ENCODE assay signal across 9 cellular contexts in the genomic region with DNA sequence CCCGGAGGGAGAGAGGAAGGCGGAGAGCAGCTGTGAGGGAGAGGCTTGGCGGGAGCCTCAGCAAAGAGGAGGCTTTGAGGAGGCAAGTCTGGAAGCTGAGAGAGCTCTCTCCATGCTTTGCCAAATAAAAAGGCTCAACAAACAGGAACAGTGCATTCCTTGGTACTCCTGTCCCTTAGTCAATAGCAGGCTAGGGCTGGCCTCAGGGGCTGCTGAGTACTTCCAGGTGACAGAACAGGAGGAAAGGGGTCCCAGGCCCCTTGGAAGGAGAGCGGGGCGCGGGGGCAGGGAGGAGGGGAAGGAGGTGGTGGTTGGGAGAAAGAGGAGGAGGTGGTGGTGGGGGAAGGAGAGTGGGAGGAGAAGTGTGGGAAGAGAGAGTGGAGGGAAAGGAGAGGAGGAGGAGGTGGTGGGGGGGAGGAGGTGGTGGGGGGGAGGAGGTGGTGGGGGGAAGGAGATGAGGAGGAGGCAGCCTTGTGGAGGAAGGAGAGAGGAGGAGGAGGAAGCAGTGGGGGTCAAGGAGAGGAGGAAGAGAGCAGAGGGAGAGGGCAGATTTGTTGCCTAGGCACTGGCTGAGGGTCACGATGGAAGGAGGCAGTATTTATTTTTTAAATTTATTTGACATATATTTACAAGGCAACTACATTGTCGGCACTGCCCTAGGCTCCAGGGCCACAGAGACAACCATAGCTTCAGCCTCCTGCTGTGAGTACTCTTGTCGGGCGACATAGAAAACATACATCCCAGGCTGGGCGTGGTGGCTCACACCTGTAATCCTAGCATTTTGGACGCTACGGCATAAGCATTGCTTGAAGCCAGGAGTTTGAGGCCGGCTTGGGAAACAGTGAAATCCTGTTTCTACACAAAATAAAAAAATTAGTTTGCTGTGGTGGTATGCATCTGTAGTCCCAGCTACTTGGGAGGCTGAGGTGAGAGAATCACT.
DNase-seq lines count a peak whose midpoint lies in the region; ATAC-seq, FAIRE-seq and TF ChIP-seq lines count a peak whose summit lies in the region.
"Had no signal": no experiment of that assay in that cellular context is flagged by ENCODE, and none has a peak within 500 bp of the region (broad histone marks: within the 10 kb centered on the region; RNA-seq: fewer than 3 reads in every experiment).

No MANE protein-coding gene starts in this region.

- no peaks in the 10 kb centered on the region for H3K9me3 Mint-ChIP-seq in activated CD4-positive, alpha-beta memory T cell treated with anti-CD3 and anti-CD28 coated beads for 36 hours

- DNase-seq in NCI-H2227 (lab: John Stamatoyannopoulos, UW; ENCODE audit: unreplicated experiment) (peak; percentile 20), NCI-H2227 treated with DMSO at 0.1 percent for 48 hours (lab: John Stamatoyannopoulos, UW) (no peak), frontal cortex (ENCODE audit: low spot score in 2 of 2) (peak; percentile 39 to 50), pancreas (peak in 2 of 6 donors; percentile 24 to 59), NCI-H2196 (lab: John Stamatoyannopoulos, UW; ENCODE audit: unreplicated experiment) (no peak), MV-4-11 (lab: John Stamatoyannopoulos, UW) (no peak)
- DNase-seq in activated CD4-positive, alpha-beta memory T cell treated with anti-CD3 and anti-CD28 coated beads for 36 hours: no peak
- DNase-seq in NK-92 treated with Interleukin-12 subunit alpha and Interleukin-12 subunit beta, amount 100 ng/mL, for 24 hours (lab: John Stamatoyannopoulos, UW): no peak

- H3K4me1 Mint-ChIP-seq in activated CD4-positive, alpha-beta memory T cell treated with anti-CD3 and anti-CD28 coated beads for 36 hours (ENCODE audit: low read depth): peaks cover 15% of the 10 kb centered on the region

- H3K27me3 Mint-ChIP-seq in activated CD4-positive, alpha-beta memory T cell treated with anti-CD3 and anti-CD28 coated beads for 36 hours: peaks cover 25% of the 10 kb centered on the region

- intact Hi-C loops in activated CD4-positive, alpha-beta memory T cell treated with anti-CD3 and anti-CD28 coated beads for 36 hours (cut with micrococcal nuclease): loop anchor here (2.0 to 5.0 kb wide), 5 partner anchors 75 to 335 kb away; partner anchors contain the start of gene EIF4G2
- intact Hi-C loops in pancreas (cut with DNase I): loop anchor here in 2 of 3 donors (5.0 to 10.0 kb wide), 2 partner anchors 90 to 137 kb away; no protein-coding TSS in a partner anchor

- no peaks in the 10 kb centered on the region for H3K9me3 ChIP-seq in pancreas

- no peak overlapping the region for H3K27ac Mint-ChIP-seq in activated CD4-positive, alpha-beta memory T cell treated with anti-CD3 and anti-CD28 coated beads for 36 hours

- no peak for TF ChIP-seq CTCF in pancreas (IDR thresholded peaks at IDR 0.05)

- H3K27me3 ChIP-seq in pancreas: no peaks in the 10 kb centered on the region

- POLR2A ChIA-PET in activated CD4-positive, alpha-beta memory T cell treated with anti-CD3 and anti-CD28 coated beads for 36 hours (lab: Charles Lee): interaction anchor here (1.3 kb wide), 1 partner anchor 74 kb away, joined by 4 read pairs; the partner anchor contains the start of gene ZBED5

- peak in 2 of 4 donors; percentile 15 to 23 for ATAC-seq in pancreas

- H3K4me3 ChIP-seq in pancreas: peak overlapping the region; percentile 38 to 81 (median 53)

- 40 to 51% methylated on average over 13 to 14 of the region's 14 CpGs for WGBS in pancreas, 2 donors

- peak overlapping the region; percentile 25 to 77 (median 58) for H3K27ac ChIP-seq in pancreas

- H3K4me3 Mint-ChIP-seq in activated CD4-positive, alpha-beta memory T cell treated with anti-CD3 and anti-CD28 coated beads for 36 hours: peak overlapping the region; percentile 67

- FAIRE-seq in frontal cortex (lab: Jason Lieb, UNC) (no peak), pancreas (lab: Jason Lieb, UNC) (no peak)
- FAIRE-seq: G401.6 had no signal

- no peaks in the 10 kb centered on the region for H3K36me3 ChIP-seq in pancreas

- no peaks in the 10 kb centered on the region for H3K36me3 Mint-ChIP-seq in activated CD4-positive, alpha-beta memory T cell treated with anti-CD3 and anti-CD28 coated beads for 36 hours

- peaks cover 0 to 5% (median 3%) of the 10 kb centered on the region in 3 donors for H3K4me1 ChIP-seq in pancreas

- CTCF ChIA-PET in activated CD4-positive, alpha-beta memory T cell treated with anti-CD3 and anti-CD28 coated beads for 36 hours (lab: Charles Lee): interaction anchor here (1.1 to 4.8 kb wide), 8 partner anchors 11 to 918 kb away, joined by 3 to 45 read pairs (median 4); no protein-coding TSS in a partner anchor

Comparison
In these comparisons a context has a peak if more than half of its experiments do, and no peak if none do; other contexts are left out.
1. DNase-seq: peak in NCI-H2227 (single experiment) and frontal cortex (2 of 2); none in NCI-H2227 treated with DMSO at 0.1 percent for 48 hours (single experiment), activated CD4-positive, alpha-beta memory T cell treated with anti-CD3 and anti-CD28 coated beads for 36 hours (single experiment), NCI-H2196 (single experiment), MV-4-11 (single experiment) and NK-92 treated with Interleukin-12 subunit alpha and Interleukin-12 subunit beta, amount 100 ng/mL, for 24 hours (single experiment).